20 cellular contexts compared by ENCODE assay signal in the genomic region with DNA sequence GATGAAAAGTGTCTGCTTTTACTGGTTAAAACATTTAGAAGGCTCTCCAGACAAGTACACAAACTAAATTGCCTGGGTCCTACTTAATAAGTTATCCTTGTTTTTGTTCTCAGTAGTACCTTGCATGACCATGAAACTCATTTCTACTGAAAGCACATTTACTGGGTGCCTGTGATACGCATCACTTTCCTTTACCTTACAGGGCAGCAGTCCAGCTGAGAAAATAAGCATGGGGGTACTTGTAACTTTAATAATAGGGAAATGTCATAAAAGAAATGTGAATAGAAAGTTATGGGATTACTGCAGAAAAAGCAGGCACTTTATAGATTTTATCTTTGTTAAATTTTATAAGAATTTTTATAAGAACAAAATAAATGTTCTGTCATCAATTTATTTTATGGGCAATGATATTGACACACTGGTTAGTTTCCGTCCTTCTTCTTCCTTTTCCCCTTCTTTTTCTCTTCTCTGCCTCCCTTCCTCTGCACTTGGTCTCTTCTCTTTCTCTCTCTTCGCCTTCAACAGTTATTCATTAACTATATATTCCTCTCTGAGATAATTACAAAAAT.
"Had no signal": no experiment of that assay in that cellular context is flagged by ENCODE, and none has a peak within 500 bp of the region (broad histone marks: within the 10 kb centered on the region; RNA-seq: fewer than 3 reads in every experiment).

No MANE protein-coding gene starts in this region.

- H3K27me3 Mint-ChIP-seq: naive thymus-derived CD4-positive, alpha-beta T cell; stimulated activated naive CD8-positive, alpha-beta T cell treated with anti-CD3 and anti-CD28 coated beads, Interleukin-15, amount 100 ng/mL, for 72 hours had no signal

- H3K4me3 Mint-ChIP-seq: endodermal cell; naive thymus-derived CD4-positive, alpha-beta T cell; neural crest cell; stimulated activated naive CD8-positive, alpha-beta T cell treated with anti-CD3 and anti-CD28 coated beads, Interleukin-15, amount 100 ng/mL, for 72 hours had no signal

- FAIRE-seq: endothelial cell of umbilical vein had no signal

- H3K4me1 ChIP-seq: foreskin keratinocyte, testis, tibial nerve, upper lobe of right lung had no signal

- H3K4me1 Mint-ChIP-seq: naive thymus-derived CD4-positive, alpha-beta T cell; neural crest cell; stimulated activated naive CD8-positive, alpha-beta T cell treated with anti-CD3 and anti-CD28 coated beads, Interleukin-15, amount 100 ng/mL, for 72 hours had no signal

- H3K4me3 ChIP-seq: coronary artery, testis, tibial nerve, upper lobe of right lung had no signal

- H3K27ac ChIP-seq: coronary artery, foreskin keratinocyte, testis, tibial nerve, upper lobe of right lung had no signal

- H3K27ac Mint-ChIP-seq: endodermal cell; stimulated activated naive CD8-positive, alpha-beta T cell treated with anti-CD3 and anti-CD28 coated beads, Interleukin-15, amount 100 ng/mL, for 72 hours had no signal

- ATAC-seq: foreskin keratinocyte; left colon; naive thymus-derived CD4-positive, alpha-beta T cell; right cardiac atrium; stimulated activated naive CD8-positive, alpha-beta T cell treated with anti-CD3 and anti-CD28 coated beads, Interleukin-15, amount 100 ng/mL, for 72 hours; upper lobe of right lung had no signal

- H3K9me3 ChIP-seq: testis, tibial nerve, upper lobe of right lung had no signal

- H3K9me3 Mint-ChIP-seq: endodermal cell; naive thymus-derived CD4-positive, alpha-beta T cell; neural crest cell; stimulated activated naive CD8-positive, alpha-beta T cell treated with anti-CD3 and anti-CD28 coated beads, Interleukin-15, amount 100 ng/mL, for 72 hours had no signal

- DNase-seq: effector CD4-positive, alpha-beta T cell; endodermal cell; erythroblast; foreskin keratinocyte; head of caudate nucleus; hippocampal formation; left colon; mammary epithelial cell; naive thymus-derived CD4-positive, alpha-beta T cell; posterior cingulate gyrus; right cardiac atrium; small intestine; stimulated activated CD4-positive, alpha-beta T cell treated with anti-CD3 and anti-CD28 coated beads, Interleukin-12 subunit alpha, Interleukin-12 subunit beta, amount 100 ng/mL, for 4 hours; stimulated activated naive CD8-positive, alpha-beta T cell treated with anti-CD3 and anti-CD28 coated beads, Interleukin-15, amount 100 ng/mL, for 72 hours; testis; upper lobe of right lung had no signal

- H3K27me3 ChIP-seq: foreskin keratinocyte, testis, tibial nerve, upper lobe of right lung had no signal
